Comparison of ENCODE assay signal across 2 cellular contexts in the genomic region with DNA sequence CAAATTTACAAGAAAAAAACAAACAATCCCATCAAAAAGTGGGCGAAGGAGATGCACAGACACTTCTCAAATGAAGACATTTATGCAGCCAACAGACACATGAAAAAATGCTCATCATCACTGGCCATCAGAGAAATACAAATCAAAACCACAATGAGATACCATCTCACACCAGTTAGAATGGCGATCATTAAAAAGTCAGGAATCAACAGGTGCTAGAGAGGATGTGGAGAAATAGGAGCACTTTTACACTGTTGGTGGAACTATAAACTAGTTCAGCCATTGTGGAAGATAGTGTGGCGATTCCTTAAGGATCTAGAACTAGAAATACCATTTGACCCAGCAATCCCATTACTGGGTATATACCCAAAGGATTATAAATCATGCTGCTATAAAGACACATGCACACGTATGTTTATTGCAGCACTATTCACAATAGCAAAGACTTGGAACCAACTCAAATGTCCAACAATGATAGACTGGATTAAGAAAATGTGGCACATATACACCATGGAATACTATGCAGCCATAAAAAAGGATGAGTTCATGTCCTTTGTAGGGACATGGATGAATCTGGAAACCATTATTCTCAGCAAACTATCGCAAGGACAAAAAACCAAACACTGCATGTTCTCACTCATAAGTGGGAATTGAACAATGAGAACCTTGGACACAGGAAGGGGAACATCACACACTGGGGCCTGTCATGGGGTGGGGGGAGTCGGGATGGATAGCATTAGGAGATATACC. TPM values are rescaled to one million over a fixed set of nuclear protein-coding genes. Genes with fewer than 3 reads are reported as not detected.
"Had no signal": no experiment of that assay in that cellular context is flagged by ENCODE, and none has a peak within 500 bp of the region (broad histone marks: within the 10 kb centered on the region; RNA-seq: fewer than 3 reads in every experiment).

No MANE protein-coding gene starts in this region.

RNA-seq across cellular contexts. Expression of gene RD3, which starts 33.1 kb away (rescaled TPM):
- total RNA-seq: G401, GM12878 had no signal
- polyA plus RNA-seq: GM12878 had no signal
